Comparison of ENCODE assay signal across 19 cellular contexts in genomic region chr16:20647736-20648135, GRCh38. TPM values are rescaled to one million over a fixed set of nuclear protein-coding genes. Genes with fewer than 3 reads are reported as not detected.
DNase-seq lines count a peak whose midpoint lies in the region; TF ChIP-seq lines count a peak whose summit lies in the region.
"Had no signal": no experiment of that assay in that cellular context is flagged by ENCODE, and none has a peak within 500 bp of the region (broad histone marks: within the 10 kb centered on the region; RNA-seq: fewer than 3 reads in every experiment).

No MANE protein-coding gene starts in this region.

- peak overlapping the region; percentile 88 for H3K27ac Mint-ChIP-seq in type B pancreatic cell

- H3K9me3 Mint-ChIP-seq in type B pancreatic cell = no peaks in the 10 kb centered on the region

- H3K4me1 Mint-ChIP-seq in type B pancreatic cell (ENCODE audit: unreplicated experiment) = peaks cover 7% of the 10 kb centered on the region

- no peaks in the 10 kb centered on the region for H3K27me3 Mint-ChIP-seq in type B pancreatic cell

- TF ChIP-seq CTCF in type B pancreatic cell (conservative IDR thresholded peaks at IDR 0.05) = no peak

- DNase-seq in NCI-H748 (lab: John Stamatoyannopoulos, UW; ENCODE audit: unreplicated experiment) (peak; percentile 3), NCI-H748 treated with DMSO at 0.1 percent for 48 hours (lab: John Stamatoyannopoulos, UW) (no peak), NCI-H82 treated with DMSO at 0.1 percent for 48 hours (lab: John Stamatoyannopoulos, UW; ENCODE audit: unreplicated experiment) (peak; percentile 29), kidney tubule cell (ENCODE audit: low spot score) (peak; percentile 42), type B pancreatic cell (ENCODE audit: extremely low spot score, unreplicated experiment) (no peak), hepatic stellate cell (ENCODE audit: low spot score) (no peak), LoVo (ENCODE audit: low spot score) (no peak), NCI-H1694 (lab: John Stamatoyannopoulos, UW) (no peak)
- DNase-seq: DMS79; MM.1S; NCI-H1048; NCI-H1417 treated with DMSO at 0.1 percent for 48 hours; NCI-H1930; NCI-H226; NCI-H526 treated with DMSO at 0.1 percent for 48 hours; NK-92 treated with Interleukin-12 subunit alpha and Interleukin-12 subunit beta, amount 100 ng/mL, for 24 hours; SIG-M5 had no signal

- H3K4me3 Mint-ChIP-seq in type B pancreatic cell = peak overlapping the region; percentile 52

- no peaks in the 10 kb centered on the region for H3K36me3 Mint-ChIP-seq in type B pancreatic cell

RNA-seq across cellular contexts. Expression of gene ACSM1, which starts 49.7 kb away (rescaled TPM):
- total RNA-seq in type B pancreatic cell (ENCODE audit: low replicate concordance) = 0.36 TPM in 1 of 2 replicates, not detected in the other
- total RNA-seq: HT-29, LHCN-M2 had no signal

Comparison
In these comparisons a context has a peak if more than half of its experiments do, and no peak if none do; other contexts are left out.
1. DNase-seq: peak in NCI-H748 (single experiment), NCI-H82 treated with DMSO at 0.1 percent for 48 hours (single experiment) and kidney tubule cell (single experiment); none in NCI-H748 treated with DMSO at 0.1 percent for 48 hours (single experiment), type B pancreatic cell (single experiment), hepatic stellate cell (single experiment), LoVo (single experiment) and NCI-H1694 (single experiment).